ENCODE assay signal across 18 cellular contexts in the genomic region with DNA sequence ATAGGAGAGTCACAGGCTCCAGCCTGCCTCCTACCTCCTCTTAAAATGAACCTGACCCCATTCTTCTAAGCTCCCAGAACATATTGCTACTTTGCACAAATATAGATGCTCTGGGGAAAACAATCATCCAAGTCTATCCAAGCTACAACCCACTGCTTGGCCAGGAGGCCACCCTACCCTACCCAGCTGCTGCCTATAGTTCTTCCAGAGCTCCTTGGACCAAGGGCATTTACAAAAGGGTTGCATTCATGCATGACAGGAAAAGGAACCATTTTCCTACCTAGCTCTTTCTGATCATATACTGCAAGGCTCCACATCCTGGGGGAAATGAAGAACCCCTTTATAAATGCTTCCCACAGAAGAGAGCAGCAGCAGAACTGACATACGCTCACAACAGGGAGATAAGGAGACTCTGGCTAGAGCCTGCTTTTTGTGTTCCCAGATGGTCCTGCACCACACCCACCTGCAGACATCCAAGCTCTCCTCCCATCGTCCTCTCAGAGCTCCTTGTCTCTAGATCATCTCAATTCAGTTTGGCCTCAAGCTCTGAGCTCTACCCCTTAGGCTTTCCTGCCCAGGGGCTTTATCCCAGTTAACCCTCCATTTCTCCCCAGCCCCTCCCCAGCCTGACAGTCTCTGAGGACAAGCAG.
"Had no signal": no experiment of that assay in that cellular context is flagged by ENCODE, and none has a peak within 500 bp of the region (broad histone marks: within the 10 kb centered on the region; RNA-seq: fewer than 3 reads in every experiment).

No MANE protein-coding gene starts in this region.

- H3K27ac ChIP-seq: psoas muscle, sigmoid colon, skin epidermis, thoracic aorta, transverse colon had no signal

- H3K36me3 Mint-ChIP-seq: immature natural killer cell; naive B cell; stimulated activated naive B cell treated with anti-CD40 and anti-IgM and Interleukin-4, amounts not matched to agents 10 μg/mL and 1 μg/mL and 100 μg/mL, for 72 hours had no signal

- ATAC-seq: stimulated activated naive B cell treated with anti-CD40 and anti-IgM and Interleukin-4, amounts not matched to agents 10 μg/mL and 1 μg/mL and 100 μg/mL, for 72 hours; stimulated activated naive CD8-positive, alpha-beta T cell treated with anti-CD3 and anti-CD28 coated beads, Interleukin-15, amount 100 ng/mL, for 72 hours had no signal

- H3K36me3 ChIP-seq: sigmoid colon, thoracic aorta, transverse colon had no signal

- H3K27ac Mint-ChIP-seq: immature natural killer cell; naive B cell; nephron; stimulated activated naive B cell treated with anti-CD40 and anti-IgM and Interleukin-4, amounts not matched to agents 10 μg/mL and 1 μg/mL and 100 μg/mL, for 72 hours; stimulated activated naive CD8-positive, alpha-beta T cell treated with anti-CD3 and anti-CD28 coated beads, Interleukin-15, amount 100 ng/mL, for 72 hours had no signal

- H3K27me3 ChIP-seq: sigmoid colon had no signal

- H3K9me3 ChIP-seq: psoas muscle, sigmoid colon, thoracic aorta, transverse colon had no signal

- FAIRE-seq: endothelial cell of umbilical vein, frontal cortex, keratinocyte had no signal

- H3K4me3 ChIP-seq: psoas muscle, sigmoid colon, skin epidermis, thoracic aorta, transverse colon had no signal

- DNase-seq: erythroblast; immature natural killer cell; mesendoderm; naive B cell; psoas muscle; retina; sigmoid colon; stimulated activated CD4-positive, alpha-beta T cell treated with anti-CD3 and anti-CD28 coated beads, Interleukin-2, amount 100 ng/mL, for 24 hours; stimulated activated CD4-positive, alpha-beta T cell treated with anti-CD3 and anti-CD28 coated beads, Interleukin-4, amount 100 ng/mL, for 4 hours; stimulated activated naive B cell treated with anti-CD40 and anti-IgM and Interleukin-4, amounts not matched to agents 10 μg/mL and 1 μg/mL and 100 μg/mL, for 72 hours; stimulated activated naive CD8-positive, alpha-beta T cell treated with anti-CD3 and anti-CD28 coated beads, Interleukin-15, amount 100 ng/mL, for 72 hours; transverse colon had no signal

- H3K4me3 Mint-ChIP-seq: immature natural killer cell; nephron; stimulated activated naive B cell treated with anti-CD40 and anti-IgM and Interleukin-4, amounts not matched to agents 10 μg/mL and 1 μg/mL and 100 μg/mL, for 72 hours; stimulated activated naive CD8-positive, alpha-beta T cell treated with anti-CD3 and anti-CD28 coated beads, Interleukin-15, amount 100 ng/mL, for 72 hours had no signal

- H3K9me3 Mint-ChIP-seq: nephron; stimulated activated naive B cell treated with anti-CD40 and anti-IgM and Interleukin-4, amounts not matched to agents 10 μg/mL and 1 μg/mL and 100 μg/mL, for 72 hours; stimulated activated naive CD8-positive, alpha-beta T cell treated with anti-CD3 and anti-CD28 coated beads, Interleukin-15, amount 100 ng/mL, for 72 hours had no signal

- H3K4me1 Mint-ChIP-seq: immature natural killer cell; naive B cell; stimulated activated naive B cell treated with anti-CD40 and anti-IgM and Interleukin-4, amounts not matched to agents 10 μg/mL and 1 μg/mL and 100 μg/mL, for 72 hours; stimulated activated naive CD8-positive, alpha-beta T cell treated with anti-CD3 and anti-CD28 coated beads, Interleukin-15, amount 100 ng/mL, for 72 hours had no signal
